8 cellular contexts compared by ENCODE assay signal in the genomic region with DNA sequence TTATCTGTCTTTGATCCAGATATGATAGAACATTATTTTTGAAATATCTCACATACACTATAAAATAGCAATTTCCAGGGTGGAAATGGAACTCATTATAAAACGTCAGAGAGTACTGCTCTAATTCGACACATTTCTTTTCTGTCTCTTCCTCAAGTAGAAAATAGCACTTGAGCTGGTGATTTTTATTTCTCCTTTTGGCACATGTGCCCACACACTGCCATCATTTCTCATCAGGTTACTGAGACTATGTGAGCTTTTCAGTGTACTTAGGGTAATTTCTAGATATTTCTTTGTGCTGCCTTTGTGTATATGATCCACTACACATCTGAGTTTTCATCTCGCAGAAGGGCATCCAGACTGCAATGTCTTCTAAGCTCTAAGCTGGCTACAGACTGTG.
DNase-seq lines count a peak whose midpoint lies in the region; ATAC-seq and TF ChIP-seq lines count a peak whose summit lies in the region.

No MANE protein-coding gene starts in this region.

- no peaks in the 10 kb centered on the region for H4K20me1 ChIP-seq in BLaER1

- peak overlapping the region; percentile 97 for H3K27ac Mint-ChIP-seq in activated naive CD8-positive, alpha-beta T cell treated with anti-CD3 and anti-CD28 coated beads for 36 hours

- H3K4me1 ChIP-seq in BLaER1 (peaks cover 33% of the 10 kb centered on the region), muscle layer of duodenum (ENCODE audit: control insufficient read depth in 1 of 2, insufficient read depth in 2 of 2, low read length in 2 of 2) (peaks cover 0 to 13% of the 10 kb centered on the region in 2 donors)

- peak overlapping the region; percentile 9 for H3K4me3 Mint-ChIP-seq in activated naive CD8-positive, alpha-beta T cell treated with anti-CD3 and anti-CD28 coated beads for 36 hours

- H3K36me3 ChIP-seq in BLaER1 = no peaks in the 10 kb centered on the region
- peaks cover 6 to 9% of the 10 kb centered on the region in 2 donors for H3K36me3 ChIP-seq in muscle layer of duodenum (ENCODE audit: control insufficient read depth in 1 of 2, insufficient read depth in 2 of 2, low read length in 2 of 2)

- H3K9me3 Mint-ChIP-seq in activated naive CD8-positive, alpha-beta T cell treated with anti-CD3 and anti-CD28 coated beads for 36 hours = peaks cover 16% of the 10 kb centered on the region

- H3K27ac ChIP-seq in BLaER1 = 0 out of 2 replicates have a peak overlapping the region, but pooled peaks have one; percentile 70
- H3K27ac ChIP-seq in HL-60 (replicated peaks) = peak overlapping the region; percentile 80
- peak overlapping the region; percentile 79 for H3K27ac ChIP-seq in muscle layer of duodenum (ENCODE audit: low read length)

- no peaks in the 10 kb centered on the region for H3K27me3 Mint-ChIP-seq in activated naive CD8-positive, alpha-beta T cell treated with anti-CD3 and anti-CD28 coated beads for 36 hours

- no peaks in the 10 kb centered on the region for H3K27me3 ChIP-seq in BLaER1
- no peaks in the 10 kb centered on the region for H3K27me3 ChIP-seq in HL-60 (ENCODE audit: insufficient read depth, poor library complexity, severe bottlenecking)
- no peaks in the 10 kb centered on the region for H3K27me3 ChIP-seq in muscle layer of duodenum (ENCODE audit: low read depth, low read length)

- TF ChIP-seq CTCF in HL-60 (IDR thresholded peaks at IDR 0.05; ENCODE audit: insufficient read depth, low read length) = no peak

- peak overlapping the region; percentile 63; the same call in 1 of the 2 replicates for H3K4me2 ChIP-seq in BLaER1

- H3K4me3 ChIP-seq in BLaER1 = no peak overlapping the region
- no peak overlapping the region for H3K4me3 ChIP-seq in HL-60 (replicated peaks; ENCODE audit: insufficient read depth, low read length)
- H3K4me3 ChIP-seq in muscle layer of duodenum (ENCODE audit: low read depth in 1 of 2, low read length in 2 of 2) = no peak overlapping the region

- H3K9me3 ChIP-seq in BLaER1 (no peaks in the 10 kb centered on the region), muscle layer of duodenum (ENCODE audit: control insufficient read depth in 1 of 2, low read length in 2 of 2) (no peaks in the 10 kb centered on the region)

- no peak overlapping the region; the same call in 1 of the 2 replicates for H3K9ac ChIP-seq in BLaER1

- H3K36me3 Mint-ChIP-seq in activated naive CD8-positive, alpha-beta T cell treated with anti-CD3 and anti-CD28 coated beads for 36 hours = peaks cover 74% of the 10 kb centered on the region

- peaks cover 65% of the 10 kb centered on the region for H3K4me1 Mint-ChIP-seq in activated naive CD8-positive, alpha-beta T cell treated with anti-CD3 and anti-CD28 coated beads for 36 hours

- ATAC-seq in GM21723 (IDR thresholded peaks at IDR 0.05; ENCODE audit: unreplicated experiment) = no peak
- no peak for ATAC-seq in HG03457 (IDR thresholded peaks at IDR 0.05; ENCODE audit: unreplicated experiment)

- no peak for DNase-seq in HL-60 (ENCODE audit: low read depth in 1 of 2, low spot score in 1 of 2)
- DNase-seq in activated naive CD8-positive, alpha-beta T cell treated with anti-CD3 and anti-CD28 coated beads for 36 hours = no peak
- DNase-seq in LoVo (ENCODE audit: low spot score) = no peak
- no peak for DNase-seq in SK-N-DZ (ENCODE audit: low spot score)
